8 cellular contexts compared by ENCODE assay signal in the genomic region with DNA sequence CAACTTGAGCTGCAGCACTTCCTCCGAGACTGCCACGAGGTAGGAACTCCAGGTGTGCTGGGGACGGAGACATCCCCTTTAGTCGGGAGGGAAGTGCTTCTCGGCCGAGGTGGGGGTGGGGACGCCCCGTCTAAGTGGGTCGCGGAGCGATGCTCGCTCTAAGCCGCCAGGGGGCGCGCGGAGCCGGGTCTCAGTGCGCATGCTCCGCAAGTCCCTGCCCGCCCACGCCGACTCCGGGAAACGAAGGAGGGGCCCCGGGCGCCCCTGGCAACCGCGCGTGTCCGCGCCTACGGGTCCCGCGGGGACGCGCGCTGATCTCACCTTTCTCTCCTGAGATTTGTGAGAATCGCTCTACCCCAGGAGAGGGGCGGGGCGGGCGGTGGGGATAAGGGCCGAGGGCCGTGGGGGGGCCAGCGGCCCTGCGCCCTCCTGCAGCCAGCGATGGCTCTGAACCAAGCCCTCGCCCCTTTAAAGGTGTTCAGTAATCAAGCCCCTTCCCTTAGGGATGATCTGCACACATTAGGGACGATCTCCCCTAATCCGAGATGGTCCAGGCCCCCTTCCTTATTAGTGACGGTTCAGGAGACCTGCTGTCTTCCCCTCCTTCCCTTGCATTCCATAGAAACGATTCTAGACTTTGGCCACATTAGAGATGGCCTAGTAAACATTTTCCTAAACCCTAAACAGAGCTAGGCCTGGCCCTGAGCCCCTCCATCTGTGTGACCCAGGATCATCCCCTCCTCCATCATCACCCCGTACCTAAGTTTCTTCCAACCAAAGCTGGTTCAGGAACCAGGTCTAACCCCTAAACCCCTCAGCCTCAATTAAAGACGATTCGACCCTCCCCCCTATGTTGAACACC. TPM values are rescaled to one million over a fixed set of nuclear protein-coding genes. Genes with fewer than 3 reads are reported as not detected.
DNase-seq lines count a peak whose midpoint lies in the region; ATAC-seq and TF ChIP-seq lines count a peak whose summit lies in the region.

No MANE protein-coding gene starts in this region.

- peak; percentile 87 to 99 for TF ChIP-seq CTCF in right atrium auricular region (IDR thresholded peaks at IDR 0.05)
- peak; percentile 78 to 98 (median 96) for TF ChIP-seq CTCF in prostate gland (IDR thresholded peaks at IDR 0.05)
- TF ChIP-seq CTCF in upper lobe of left lung (IDR thresholded peaks at IDR 0.05) = peak; percentile 92 to 99 (median 98)

- DNase-seq in Ammon's horn (ENCODE audit: low spot score) = peak; percentile 81
- DNase-seq in NCI-H146 (lab: John Stamatoyannopoulos, UW) = peak; percentile 87
- peak; percentile 87 to 91 (median 87) for DNase-seq in T-helper 17 cell
- peak in 51 of 56 donors; percentile 26 to 86 (median 68) for DNase-seq in amygdala (lab: John Stamatoyannopoulos, UW)
- peak; percentile 82 for DNase-seq in right atrium auricular region (ENCODE audit: low spot score)
- DNase-seq in prostate gland (ENCODE audit: low spot score) = peak; percentile 82
- DNase-seq in upper lobe of left lung = peak; percentile 90 to 97

- H3K36me3 Mint-ChIP-seq in T-helper 17 cell (ENCODE audit: low read depth) = peaks cover 6% of the 10 kb centered on the region

- WGBS in prostate gland = 6% methylated on average over 40 of the region's 54 CpGs
- WGBS in upper lobe of left lung, 2 donors = 4% methylated on average over 33 to 43 of the region's 54 CpGs

- intact Hi-C loops in prostate gland (cut with DNase I) = loop anchor here (5.0 to 10.0 kb wide), 3 partner anchors 65 to 103 kb away; a partner anchor contains a TSS

- H3K9me3 ChIP-seq in T-helper 17 cell (ENCODE audit: control insufficient read depth, low read length, poor library complexity, severe bottlenecking) (no peaks in the 10 kb centered on the region), right atrium auricular region (no peaks in the 10 kb centered on the region), prostate gland (no peaks in the 10 kb centered on the region), upper lobe of left lung (peaks cover 0 to 6% (median 0%) of the 10 kb centered on the region in 4 donors)

- peaks cover 37% of the 10 kb centered on the region for H3K27me3 Mint-ChIP-seq in T-helper 17 cell

- H3K36me3 ChIP-seq in right atrium auricular region (no peaks in the 10 kb centered on the region), prostate gland (no peaks in the 10 kb centered on the region), upper lobe of left lung (no peaks in the 10 kb centered on the region)

- peak; percentile 69 for ATAC-seq in GM21423 (IDR thresholded peaks at IDR 0.05; ENCODE audit: unreplicated experiment)
- peak; percentile 92 for ATAC-seq in T-helper 17 cell
- peak; percentile 89 to 95 for ATAC-seq in upper lobe of left lung (ENCODE audit: low FRiP score in 2 of 2)

- H3K27ac Mint-ChIP-seq in T-helper 17 cell = peak overlapping the region; percentile 85

- peaks cover 31% of the 10 kb centered on the region for H3K4me1 Mint-ChIP-seq in T-helper 17 cell

- H3K4me3 Mint-ChIP-seq in T-helper 17 cell = peak overlapping the region; percentile 84

- H3K27ac ChIP-seq in right atrium auricular region = peak overlapping the region in 1 of 2 donors; percentile 40
- H3K27ac ChIP-seq in prostate gland = peak overlapping the region in 1 of 2 donors; percentile 65
- H3K27ac ChIP-seq in upper lobe of left lung = peak overlapping the region in 1 of 4 donors; percentile 65

- peaks cover 0 to 9% of the 10 kb centered on the region in 2 donors for H3K4me1 ChIP-seq in right atrium auricular region
- H3K4me1 ChIP-seq in prostate gland (replicated peaks) = no peaks in the 10 kb centered on the region
- peaks cover 9 to 23% (median 15%) of the 10 kb centered on the region in 4 donors for H3K4me1 ChIP-seq in upper lobe of left lung

- TF ChIP-seq POLR2A in prostate gland (IDR thresholded peaks at IDR 0.05) (peak; percentile 17), upper lobe of left lung (IDR thresholded peaks at IDR 0.05) (no peak)

- peak overlapping the region; percentile 38 to 58 for H3K4me3 ChIP-seq in right atrium auricular region
- H3K4me3 ChIP-seq in prostate gland = peak overlapping the region; percentile 33 to 35
- H3K4me3 ChIP-seq in upper lobe of left lung = peak overlapping the region in 3 of 4 donors; percentile 45 to 57 (median 51)

- no peak for TF ChIP-seq EP300 in upper lobe of left lung (IDR thresholded peaks at IDR 0.05)

- no peaks in the 10 kb centered on the region for H3K27me3 ChIP-seq in right atrium auricular region
- H3K27me3 ChIP-seq in prostate gland (replicated peaks; ENCODE audit: insufficient read depth) = no peaks in the 10 kb centered on the region
- peaks cover 0 to 8% (median 4%) of the 10 kb centered on the region in 4 donors for H3K27me3 ChIP-seq in upper lobe of left lung

RNA-seq across cellular contexts. Expression of a gene that starts 47.3 kb away (rescaled TPM):
- total RNA-seq in T-helper 17 cell = 100 to 1,000 TPM; 124 to 141 TPM
- total RNA-seq in right atrium auricular region = 10 to 100 TPM; 15.8 to 35.6 TPM
- 10 to 100 TPM; 54.6 to 91.6 TPM for total RNA-seq in prostate gland
- total RNA-seq in upper lobe of left lung = 100 to 1,000 TPM in 2 of 6 donors, 10 to 100 TPM in 4; 60.6 to 232 (median 90.2) TPM
